Comparison of ENCODE assay signal across 37 cellular contexts in genomic region chr3:173098959-173099358, GRCh38. TPM values are rescaled to one million over a fixed set of nuclear protein-coding genes. Genes with fewer than 3 reads are reported as not detected.
"Had no signal": no experiment of that assay in that cellular context is flagged by ENCODE, and none has a peak within 500 bp of the region (broad histone marks: within the 10 kb centered on the region; RNA-seq: fewer than 3 reads in every experiment).

No MANE protein-coding gene starts in this region.

- H3K27ac ChIP-seq: adrenal gland, body of pancreas, brain microvascular endothelial cell, breast epithelium, VCaP had no signal

- H3K4me3 ChIP-seq: adrenal gland, body of pancreas, breast epithelium had no signal

- ATAC-seq: activated CD8-positive, alpha-beta T cell treated with anti-CD3 and anti-CD28 coated beads for 36 hours; activated naive CD4-positive, alpha-beta T cell treated with anti-CD3 and anti-CD28 coated beads, Interleukin-2, amount 50 U/mL, for 72 hours; activated T-cell treated with anti-CD3 and anti-CD28 coated beads, Interleukin-2, amount 50 U/mL, for 4 hours; activated T-cell treated with anti-CD3 and anti-CD28 coated beads, Interleukin-2, amount 50 U/mL, for 72 hours; activated T-helper 17 cell treated with anti-CD3 and anti-CD28 coated beads, Interleukin-2, amount 50 U/mL, for 72 hours; body of pancreas had no signal

- H3K36me3 ChIP-seq: adrenal gland, brain microvascular endothelial cell, breast epithelium had no signal

- H3K27me3 ChIP-seq: adrenal gland, body of pancreas, brain microvascular endothelial cell, breast epithelium had no signal

- FAIRE-seq: astrocyte, TTC549 had no signal

- H3K4me1 ChIP-seq: adrenal gland, body of pancreas, breast epithelium had no signal

- DNase-seq: activated B cell treated with CpG ODN at 0.5 μM for 24 hours; activated CD4-positive, alpha-beta memory T cell treated with anti-CD3 and anti-CD28 coated beads for 36 hours; activated CD4-positive, alpha-beta T cell treated with anti-CD3 and anti-CD28 coated beads for 4 hours; activated CD4-positive, alpha-beta T cell treated with anti-CD3 and anti-CD28 coated beads, Interleukin-2, amount 10 ng/mL, durations not matched to agents 24 days and 14 days; activated CD4-positive, alpha-beta T cell treated with anti-CD3 and anti-CD28 coated beads, Interleukin-2, amount 50 U/mL, for 1 hour; activated CD4-positive, alpha-beta T cell treated with anti-CD3 and anti-CD28 coated beads, Interleukin-2, amount 50 U/mL, for 4 hours; activated CD4-positive, CD25-positive, alpha-beta regulatory T cell treated with anti-CD3 and anti-CD28 coated beads, Interleukin-2, amount 50 U/mL, for 72 hours; activated CD8-positive, alpha-beta memory T cell treated with anti-CD3 and anti-CD28 coated beads, Interleukin-2, amount 50 U/mL, for 4 hours; activated CD8-positive, alpha-beta T cell treated with anti-CD3 and anti-CD28 coated beads for 36 hours; activated effector memory CD4-positive, alpha-beta T cell treated with anti-CD3 and anti-CD28 coated beads, Interleukin-2, amount 50 U/mL, for 16 hours; activated gamma-delta T cell treated with Interleukin-2 at 50 U/mL for 16 hours; activated naive CD4-positive, alpha-beta T cell; activated naive CD4-positive, alpha-beta T cell treated with anti-CD3 and anti-CD28 coated beads for 36 hours; activated naive CD4-positive, alpha-beta T cell treated with anti-CD3 and anti-CD28 coated beads, Interleukin-2, amount 50 U/mL, for 16 hours; activated naive CD8-positive, alpha-beta T cell treated with anti-CD3 and anti-CD28 coated beads for 36 hours; activated T-cell treated with anti-CD3 and anti-CD28 coated beads for 4 hours; activated T-cell treated with anti-CD3 and anti-CD28 coated beads, Interleukin-2, amount 50 U/mL, for 1 hour; activated T-cell treated with anti-CD3 and anti-CD28 coated beads, Interleukin-2, amount 50 U/mL, for 4 hours; activated T-cell treated with anti-CD3 and anti-CD28 coated beads, Interleukin-2, amount 50 U/mL, for 72 hours; adrenal gland; amniotic stem cell; aorta; body of pancreas; brain microvascular endothelial cell; central memory CD4-positive, alpha-beta T cell; T-helper 2 cell; T-helper 9 cell had no signal

RNA-seq across cellular contexts. Expression of gene SPATA16, which starts 42.1 kb away (rescaled TPM):
- total RNA-seq: activated B cell treated with CpG ODN at 0.5 μM for 24 hours; activated CD4-positive, alpha-beta memory T cell treated with anti-CD3 and anti-CD28 coated beads for 36 hours; activated CD4-positive, alpha-beta T cell treated with anti-CD3 and anti-CD28 coated beads, Interleukin-2, amount 10 ng/mL, durations not matched to agents 24 days and 14 days; activated CD8-positive, alpha-beta memory T cell treated with anti-CD3 and anti-CD28 coated beads for 36 hours; activated CD8-positive, alpha-beta T cell treated with anti-CD3 and anti-CD28 coated beads for 36 hours; activated naive CD4-positive, alpha-beta T cell treated with anti-CD3 and anti-CD28 coated beads for 36 hours; activated naive CD4-positive, alpha-beta T cell treated with anti-CD3 and anti-CD28 coated beads, Interleukin-2, amount 50 U/mL, for 72 hours; activated naive CD8-positive, alpha-beta T cell treated with anti-CD3 and anti-CD28 coated beads for 36 hours; activated T-cell treated with anti-CD3 and anti-CD28 coated beads, Interleukin-2, amount 50 U/mL, for 4 hours; activated T-cell treated with anti-CD3 and anti-CD28 coated beads, Interleukin-2, amount 50 U/mL, for 72 hours; activated T-helper 1 cell treated with anti-CD3 and anti-CD28 coated beads, Interleukin-12 subunit alpha, Interleukin-12 subunit beta, Interleukin-2, Interleukin-4 antibody, amounts not matched to agents 30 ng/mL and 10 ng/mL and 1 ng/mL, durations not matched to agents 14 hours and 24 hours and 36 hours; activated T-helper 17 cell treated with anti-CD3 and anti-CD28 coated beads, Interleukin-2, amount 50 U/mL, for 72 hours; adrenal gland; aorta; astrocyte; body of pancreas; breast epithelium; cardiac septum; cerebellum had no signal
- polyA plus RNA-seq: adrenal gland, aorta had no signal
